ENCODE assay signal across 22 cellular contexts in the genomic region with DNA sequence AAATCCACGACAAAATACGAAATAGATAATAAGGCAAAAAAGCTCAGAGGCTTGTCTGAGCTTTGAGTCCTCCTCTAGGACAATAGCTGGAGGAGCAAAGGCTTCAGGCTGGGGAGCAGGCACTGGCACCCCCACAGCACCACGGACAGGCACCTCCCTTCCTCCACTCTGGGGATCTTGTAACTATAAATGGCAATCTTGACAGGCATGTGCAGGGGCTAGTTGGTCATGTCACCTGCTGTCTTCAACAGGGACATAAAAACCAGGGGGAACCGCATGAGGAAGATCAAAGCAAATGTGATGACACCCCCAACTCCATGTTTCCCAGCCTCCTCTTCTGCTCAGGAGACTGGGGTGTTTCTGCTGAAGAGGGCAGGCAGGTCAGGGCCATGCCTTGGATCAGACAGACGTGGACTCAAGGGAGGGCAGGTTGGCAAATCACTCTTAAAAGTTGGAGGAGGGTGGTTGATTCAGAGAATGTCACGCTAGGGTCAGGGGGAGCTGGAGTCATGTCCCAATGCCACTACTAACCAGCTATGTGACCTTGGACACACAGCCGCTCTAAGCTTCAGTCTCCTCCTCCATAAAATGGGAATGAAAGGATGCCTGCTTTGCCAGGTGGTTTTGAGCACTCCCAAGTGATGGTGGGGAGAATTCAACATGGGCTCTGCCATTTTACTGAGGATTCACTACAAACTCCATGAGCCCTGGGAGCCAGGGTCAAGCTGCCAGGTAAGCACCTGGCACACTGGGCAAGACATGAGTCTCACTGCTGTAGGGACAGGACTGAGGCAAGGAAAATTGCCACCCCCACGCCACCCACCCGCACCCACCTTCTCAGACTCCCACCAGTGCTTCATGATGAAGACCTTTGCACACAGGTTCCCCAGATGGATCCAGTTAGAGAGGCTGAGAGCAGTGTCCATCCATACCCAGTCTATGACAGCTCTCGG.
"Had no signal": no experiment of that assay in that cellular context is flagged by ENCODE, and none has a peak within 500 bp of the region (broad histone marks: within the 10 kb centered on the region; RNA-seq: fewer than 3 reads in every experiment).

No MANE protein-coding gene starts in this region.

- DNase-seq: activated CD4-positive, alpha-beta T cell treated with anti-CD3 and anti-CD28 coated beads for 4 hours; activated naive CD4-positive, alpha-beta T cell; activated T-cell treated with anti-CD3 and anti-CD28 coated beads for 4 hours; dorsolateral prefrontal cortex; effector memory CD8-positive, alpha-beta T cell; esophagus squamous epithelium; gastrocnemius medialis; hypothalamus; nephron progenitor cell; right lobe of liver; stimulated activated CD4-positive, alpha-beta T cell treated with anti-CD3 and anti-CD28 coated beads, Interleukin-2, amount 100 ng/mL, for 24 hours; stomach; T-helper 9 cell; transverse colon had no signal

- H3K4me3 Mint-ChIP-seq: activated naive CD8-positive, alpha-beta T cell; central memory CD8-positive, alpha-beta T cell; effector memory CD8-positive, alpha-beta T cell; memory B cell; nephron progenitor cell; stimulated activated effector memory CD8-positive, alpha-beta T cell treated with anti-CD3 and anti-CD28 coated beads, Interleukin-12 subunit alpha, Interleukin-12 subunit beta, amount 100 ng/mL, for 72 hours; WTC11 had no signal

- H3K27ac Mint-ChIP-seq: activated naive CD8-positive, alpha-beta T cell; effector memory CD8-positive, alpha-beta T cell; memory B cell; nephron progenitor cell; stimulated activated effector memory CD8-positive, alpha-beta T cell treated with anti-CD3 and anti-CD28 coated beads, Interleukin-12 subunit alpha, Interleukin-12 subunit beta, amount 100 ng/mL, for 72 hours; WTC11 had no signal

- H3K4me1 ChIP-seq: esophagus squamous epithelium, gastrocnemius medialis, parathyroid adenoma, right lobe of liver, stomach, transverse colon, vagina had no signal

- H3K4me1 Mint-ChIP-seq: central memory CD8-positive, alpha-beta T cell; memory B cell; stimulated activated effector memory CD8-positive, alpha-beta T cell treated with anti-CD3 and anti-CD28 coated beads, Interleukin-12 subunit alpha, Interleukin-12 subunit beta, amount 100 ng/mL, for 72 hours had no signal

- H3K36me3 ChIP-seq: esophagus squamous epithelium, gastrocnemius medialis, right lobe of liver, stomach, transverse colon, vagina had no signal

- H3K27me3 ChIP-seq: right lobe of liver, vagina had no signal

- H3K4me3 ChIP-seq: dorsolateral prefrontal cortex, esophagus squamous epithelium, gastrocnemius medialis, right lobe of liver, skin epidermis, stomach, transverse colon, vagina had no signal

- ATAC-seq: effector memory CD8-positive, alpha-beta T cell; gastrocnemius medialis; right lobe of liver; WTC11 had no signal

- H3K27ac ChIP-seq: dorsolateral prefrontal cortex, esophagus squamous epithelium, gastrocnemius medialis, parathyroid adenoma, right lobe of liver, skin epidermis, stomach, transverse colon, vagina had no signal

- H3K36me3 Mint-ChIP-seq: activated naive CD8-positive, alpha-beta T cell; memory B cell; stimulated activated effector memory CD8-positive, alpha-beta T cell treated with anti-CD3 and anti-CD28 coated beads, Interleukin-12 subunit alpha, Interleukin-12 subunit beta, amount 100 ng/mL, for 72 hours had no signal

- H3K9me3 ChIP-seq: esophagus squamous epithelium, gastrocnemius medialis, right lobe of liver, stomach, transverse colon, vagina had no signal

- H3K9me3 Mint-ChIP-seq: central memory CD8-positive, alpha-beta T cell; effector memory CD8-positive, alpha-beta T cell; stimulated activated effector memory CD8-positive, alpha-beta T cell treated with anti-CD3 and anti-CD28 coated beads, Interleukin-12 subunit alpha, Interleukin-12 subunit beta, amount 100 ng/mL, for 72 hours had no signal
